Comparison of ENCODE assay signal across 16 cellular contexts in the genomic region with DNA sequence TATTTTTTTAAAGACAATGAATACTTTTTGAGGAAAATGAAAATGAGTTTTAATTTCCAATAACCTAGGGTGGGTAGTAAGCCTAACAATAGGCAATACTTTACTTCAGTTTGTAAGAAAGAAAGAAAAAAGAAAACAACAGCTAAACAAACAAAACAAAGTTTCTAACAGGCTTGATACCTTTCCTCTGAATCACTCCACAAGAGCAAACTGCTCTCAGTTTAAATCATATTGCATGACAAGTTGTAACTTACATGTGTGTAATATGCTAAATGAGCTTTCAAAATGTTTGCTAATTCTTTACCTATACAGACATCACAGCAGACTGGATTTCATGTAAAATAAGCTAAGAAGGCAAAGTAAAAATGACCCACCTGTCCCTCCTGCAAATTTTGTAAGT. TPM values are rescaled to one million over a fixed set of nuclear protein-coding genes. Genes with fewer than 3 reads are reported as not detected.
DNase-seq lines count a peak whose midpoint lies in the region; ATAC-seq and TF ChIP-seq lines count a peak whose summit lies in the region.
"Had no signal": no experiment of that assay in that cellular context is flagged by ENCODE, and none has a peak within 500 bp of the region (broad histone marks: within the 10 kb centered on the region; RNA-seq: fewer than 3 reads in every experiment).

No MANE protein-coding gene starts in this region.

- no peaks in the 10 kb centered on the region for H4K20me1 ChIP-seq in GM23338 (replicated peaks; ENCODE audit: insufficient read depth)

- no peaks in the 10 kb centered on the region for H3F3A ChIP-seq in GM23338 (replicated peaks; ENCODE audit: low read depth)

- H3K27ac ChIP-seq in GM23338 (ENCODE audit: low read depth) (no peak overlapping the region), ascending aorta (peak overlapping the region; percentile 59 to 83), foreskin keratinocyte (no peak overlapping the region), stomach smooth muscle (ENCODE audit: low read length) (peak overlapping the region; percentile 31)

- ATAC-seq in GM23338 (no peak), foreskin keratinocyte (peak; percentile 59), HG03097 (IDR thresholded peaks at IDR 0.05; ENCODE audit: low FRiP score, unreplicated experiment) (no peak)

- H3K27ac Mint-ChIP-seq in GM23338 = 0 out of 2 replicates have a peak overlapping the region, but pooled peaks have one; percentile 44
- H3K27ac Mint-ChIP-seq: activated naive CD4-positive, alpha-beta T cell treated with anti-CD3 and anti-CD28 coated beads for 36 hours had no signal

- no peak overlapping the region for H2AFZ ChIP-seq in GM23338

- H3K36me3 ChIP-seq in GM23338 (ENCODE audit: insufficient read depth) (no peaks in the 10 kb centered on the region), ascending aorta (no peaks in the 10 kb centered on the region), stomach smooth muscle (ENCODE audit: control insufficient read depth in 2 of 2, insufficient read depth in 2 of 2, low read length in 2 of 2) (no peaks in the 10 kb centered on the region)
- H3K36me3 ChIP-seq: right atrium auricular region had no signal

- no peaks in the 10 kb centered on the region for H3K9me3 Mint-ChIP-seq in GM23338
- H3K9me3 Mint-ChIP-seq: activated naive CD4-positive, alpha-beta T cell treated with anti-CD3 and anti-CD28 coated beads for 36 hours had no signal

- intact Hi-C loops in ascending aorta (cut with DNase I) = no loop called here

- no peaks in the 10 kb centered on the region; the same call in 1 of the 2 replicates for H3K9me2 ChIP-seq in GM23338 (ENCODE audit: insufficient read depth)

- peaks cover 59% of the 10 kb centered on the region for H3K4me1 Mint-ChIP-seq in GM23338

- no peak overlapping the region for H3K9ac ChIP-seq in stomach smooth muscle (ENCODE audit: low read length in 2 of 2)

- H3K27me3 ChIP-seq in GM23338 (ENCODE audit: insufficient read depth) = peaks cover 26% of the 10 kb centered on the region
- no peaks in the 10 kb centered on the region for H3K27me3 ChIP-seq in ascending aorta
- peaks cover 54% of the 10 kb centered on the region for H3K27me3 ChIP-seq in foreskin keratinocyte
- H3K27me3 ChIP-seq in stomach smooth muscle (ENCODE audit: control insufficient read depth in 1 of 2, insufficient read depth in 2 of 2, low read length in 2 of 2) = peaks cover 0 to 2% of the 10 kb centered on the region in 2 donors

- H3K9me3 ChIP-seq in ascending aorta (no peaks in the 10 kb centered on the region), stomach smooth muscle (ENCODE audit: control insufficient read depth in 2 of 2, low read length in 2 of 2) (no peaks in the 10 kb centered on the region)
- H3K9me3 ChIP-seq: right atrium auricular region had no signal

- DNase-seq in GM23338 (ENCODE audit: low spot score) (no peak), ascending aorta (ENCODE audit: low spot score in 2 of 2) (no peak), foreskin keratinocyte (peak; percentile 51 to 71), foreskin melanocyte (no peak), NCI-H345 treated with DMSO at 0.1 percent for 48 hours (lab: John Stamatoyannopoulos, UW; ENCODE audit: unreplicated experiment) (no peak)
- DNase-seq in activated effector memory CD4-positive, alpha-beta T cell treated with anti-CD3 and anti-CD28 coated beads, Interleukin-2, amount 50 U/mL, for 16 hours = no peak
- DNase-seq: activated CD4-positive, alpha-beta T cell treated with anti-CD3 and anti-CD28 coated beads for 48 hours; activated naive CD4-positive, alpha-beta T cell treated with anti-CD3 and anti-CD28 coated beads for 36 hours; hippocampal formation; NCI-H2081 treated with DMSO at 0.1 percent for 48 hours; NCI-H748 treated with DMSO at 0.1 percent for 48 hours had no signal

- peaks cover 11% of the 10 kb centered on the region for H3K27me3 Mint-ChIP-seq in GM23338 (ENCODE audit: insufficient read depth, low read depth, poor library complexity)

- H3K4me3 ChIP-seq in GM23338 (no peak overlapping the region), ascending aorta (peak overlapping the region in 1 of 2 donors; percentile 56), stomach smooth muscle (ENCODE audit: low read length in 2 of 2) (peak overlapping the region in 1 of 2 donors; percentile 85)
- H3K4me3 ChIP-seq: right atrium auricular region had no signal

- H3K4me2 ChIP-seq in GM23338 = peak overlapping the region; percentile 35; the same call in 1 of the 2 replicates

- H3K36me3 Mint-ChIP-seq in GM23338 (ENCODE audit: low read depth) = no peaks in the 10 kb centered on the region

- peaks cover 55% of the 10 kb centered on the region for H3K4me1 ChIP-seq in GM23338 (ENCODE audit: insufficient read depth)
- peaks cover 0 to 11% of the 10 kb centered on the region in 2 donors for H3K4me1 ChIP-seq in ascending aorta
- H3K4me1 ChIP-seq in foreskin keratinocyte = no peaks in the 10 kb centered on the region
- no peaks in the 10 kb centered on the region for H3K4me1 ChIP-seq in stomach smooth muscle (ENCODE audit: control insufficient read depth, insufficient read depth, low read length)
- H3K4me1 ChIP-seq: right atrium auricular region had no signal

- H3K4me3 Mint-ChIP-seq in GM23338 = no peak overlapping the region
- H3K4me3 Mint-ChIP-seq: activated naive CD4-positive, alpha-beta T cell treated with anti-CD3 and anti-CD28 coated beads for 36 hours had no signal

- no peaks in the 10 kb centered on the region for H3K79me2 ChIP-seq in GM23338 (replicated peaks; ENCODE audit: insufficient read depth)

- TF ChIP-seq CTCF in GM23338 (conservative IDR thresholded peaks at IDR 0.05; ENCODE audit: low read depth in 2 of 2) = no peak
- no peak for TF ChIP-seq CTCF in ascending aorta (IDR thresholded peaks at IDR 0.05)
- TF ChIP-seq CTCF in foreskin keratinocyte (conservative IDR thresholded peaks at IDR 0.05) = no peak

TF ChIP-seq in GM23338, 12 proteins besides CTCF, POLR2A, EP300 and RAD21 (continues in another document):
- TF ChIP-seq ZNF114 (CRISPR knock-in tag; IDR thresholded peaks at IDR 0.05) = no peak
- no peak for TF ChIP-seq STAT1 (IDR thresholded peaks at IDR 0.05; ENCODE audit: unreplicated experiment)
- TF ChIP-seq ZNF331 (CRISPR knock-in tag; IDR thresholded peaks at IDR 0.05; ENCODE audit: low read depth) = no peak
- no peak for TF ChIP-seq CREB1 (CRISPR knock-in tag; IDR thresholded peaks at IDR 0.05; ENCODE audit: low read depth)
- no peak for TF ChIP-seq EZH2phosphoT487 (IDR thresholded peaks at IDR 0.05; ENCODE audit: unreplicated experiment)
- no peak for TF ChIP-seq EZH2 (IDR thresholded peaks at IDR 0.05; ENCODE audit: low read depth, unreplicated experiment)
- TF ChIP-seq ETS1 (IDR thresholded peaks at IDR 0.05) = no peak
- TF ChIP-seq POLR2AphosphoS5 (IDR thresholded peaks at IDR 0.05; ENCODE audit: low read depth) = no peak
- TF ChIP-seq JUNB (IDR thresholded peaks at IDR 0.05; ENCODE audit: unreplicated experiment) = no peak
- no peak for TF ChIP-seq NANOG (IDR thresholded peaks at IDR 0.05; ENCODE audit: borderline replicate concordance)

RNA-seq across cellular contexts. Expression of gene LMO3, which starts 6.7 kb away (rescaled TPM):
- 15.1 and 15.2 TPM in 2 replicates for total RNA-seq in GM23338 (2014; rRNA removed; shearing (Covaris generic))
- polyA plus RNA-seq in GM23338 (2016; fragmentation: Nextera tagmentation; extraction: Ambion mirVana) (5.8 and 7.9 TPM in 2 replicates), foreskin keratinocyte (not detected in 2 replicates)
- total RNA-seq in ascending aorta (20.2 TPM), foreskin keratinocyte (not detected in 2 replicates)
- total RNA-seq: activated naive CD4-positive, alpha-beta T cell treated with anti-CD3 and anti-CD28 coated beads for 36 hours; epithelial cell of proximal tubule; kidney epithelial cell had no signal

Comparison
In these comparisons a context has a peak if more than half of its experiments do, and no peak if none do; other contexts are left out.
1. DNase-seq: peak in foreskin keratinocyte (2 of 2); none in GM23338 (single experiment), ascending aorta (0 of 2), foreskin melanocyte (single experiment), activated effector memory CD4-positive, alpha-beta T cell treated with anti-CD3 and anti-CD28 coated beads, Interleukin-2, amount 50 U/mL, for 16 hours (single experiment) and NCI-H345 treated with DMSO at 0.1 percent for 48 hours (single experiment).
2. H3K27ac ChIP-seq: peak in ascending aorta (2 of 2) and stomach smooth muscle (single experiment); none in GM23338 (single experiment) and foreskin keratinocyte (single experiment).
3. RNA of gene LMO3, which starts 6.7 kb away (total RNA-seq): 20.2 TPM in ascending aorta (single experiment) and 15.1 to 15.2 TPM in GM23338; not detected in foreskin keratinocyte; every median in the first group is over 10 times any median in the second.